In the genomic region with DNA sequence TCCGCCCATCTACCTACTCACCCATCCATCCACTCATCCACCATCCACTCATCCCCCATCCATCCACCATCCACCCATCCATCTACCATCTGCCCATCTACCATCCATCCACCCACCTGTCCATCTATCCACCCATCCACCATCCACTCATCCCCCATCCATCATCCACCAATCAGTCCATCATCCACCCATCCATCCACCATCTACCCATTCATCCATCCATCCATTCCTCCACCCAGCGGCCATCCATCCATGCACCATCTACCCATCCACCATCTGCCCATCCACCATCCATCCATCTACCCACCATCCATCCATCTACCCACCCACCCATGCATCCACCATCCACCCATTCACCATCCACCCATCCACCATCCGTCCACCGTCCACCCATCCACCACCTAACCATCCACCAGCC, we compare ENCODE assay signal across 1 cellular context.
TF ChIP-seq lines count a peak whose summit lies in the region.

No MANE protein-coding gene starts in this region.

TF ChIP-seq in HEK293, 187 proteins besides CTCF, POLR2A, EP300 and RAD21 (continued from another document):
- TF ChIP-seq, protein P1, sequence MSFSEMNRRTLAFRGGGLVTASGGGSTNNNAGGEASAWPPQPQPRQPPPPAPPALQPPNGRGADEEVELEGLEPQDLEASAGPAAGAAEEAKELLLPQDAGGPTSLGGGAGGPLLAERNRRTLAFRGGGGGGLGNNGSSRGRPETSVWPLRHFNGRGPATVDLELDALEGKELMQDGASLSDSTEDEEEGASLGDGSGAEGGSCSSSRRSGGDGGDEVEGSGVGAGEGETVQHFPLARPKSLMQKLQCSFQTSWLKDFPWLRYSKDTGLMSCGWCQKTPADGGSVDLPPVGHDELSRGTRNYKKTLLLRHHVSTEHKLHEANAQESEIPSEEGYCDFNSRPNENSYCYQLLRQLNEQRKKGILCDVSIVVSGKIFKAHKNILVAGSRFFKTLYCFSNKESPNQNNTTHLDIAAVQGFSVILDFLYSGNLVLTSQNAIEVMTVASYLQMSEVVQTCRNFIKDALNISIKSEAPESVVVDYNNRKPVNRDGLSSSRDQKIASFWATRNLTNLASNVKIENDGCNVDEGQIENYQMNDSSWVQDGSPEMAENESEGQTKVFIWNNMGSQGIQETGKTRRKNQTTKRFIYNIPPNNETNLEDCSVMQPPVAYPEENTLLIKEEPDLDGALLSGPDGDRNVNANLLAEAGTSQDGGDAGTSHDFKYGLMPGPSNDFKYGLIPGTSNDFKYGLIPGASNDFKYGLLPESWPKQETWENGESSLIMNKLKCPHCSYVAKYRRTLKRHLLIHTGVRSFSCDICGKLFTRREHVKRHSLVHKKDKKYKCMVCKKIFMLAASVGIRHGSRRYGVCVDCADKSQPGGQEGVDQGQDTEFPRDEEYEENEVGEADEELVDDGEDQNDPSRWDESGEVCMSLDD (tag by site-specific recombination; IDR thresholded peaks at IDR 0.05) = no peak
- TF ChIP-seq EGR2 (tag by site-specific recombination; IDR thresholded peaks at IDR 0.05; ENCODE audit: low read depth) (peak; percentile 94), IKZF3 (tag by site-specific recombination; IDR thresholded peaks at IDR 0.05) (no peak), ZNF571 (tag by site-specific recombination; IDR thresholded peaks at IDR 0.05) (peak; percentile 60; the same call in 1 of the 2 replicates), ZNF311 (tag by site-specific recombination; IDR thresholded peaks at IDR 0.05; ENCODE audit: borderline replicate concordance) (no peak; the same call in none of the 2 replicates), ZNF239 (tag by site-specific recombination; IDR thresholded peaks at IDR 0.05) (peak; percentile 40; the same call in 1 of the 2 replicates), ZNF548 (tag by site-specific recombination; IDR thresholded peaks at IDR 0.05) (no peak), ZNF621 (tag by site-specific recombination; IDR thresholded peaks at IDR 0.05) (peak; percentile 66; the same call in 1 of the 2 replicates), ZNF530 (tag by site-specific recombination; IDR thresholded peaks at IDR 0.05; ENCODE audit: low read depth) (no peak; the same call in 1 of the 2 replicates), ZNF623 (tag by site-specific recombination; IDR thresholded peaks at IDR 0.05) (no peak), ZBTB7A (tag by site-specific recombination; IDR thresholded peaks at IDR 0.05; ENCODE audit: low read depth) (peak; percentile 19; the same call in 1 of the 2 replicates), ZNF510 (tag by site-specific recombination; IDR thresholded peaks at IDR 0.05; ENCODE audit: insufficient replicate concordance) (no peak), ZNF184 (tag by site-specific recombination; IDR thresholded peaks at IDR 0.05) (no peak), WT1 (tag by site-specific recombination; IDR thresholded peaks at IDR 0.05) (no peak), ZNF544 (tag by site-specific recombination; IDR thresholded peaks at IDR 0.05) (no peak), ZNF214 (tag by site-specific recombination; IDR thresholded peaks at IDR 0.05; ENCODE audit: borderline replicate concordance) (no peak), SP2 (tag by site-specific recombination; IDR thresholded peaks at IDR 0.05) (0 out of 2 replicates have a peak, but pooled peaks have one; percentile 14), ZFP41 (tag by site-specific recombination; IDR thresholded peaks at IDR 0.05; ENCODE audit: borderline replicate concordance) (no peak), ZNF555 (tag by site-specific recombination; conservative IDR thresholded peaks at IDR 0.05) (no peak)
- TF ChIP-seq, protein P2, sequence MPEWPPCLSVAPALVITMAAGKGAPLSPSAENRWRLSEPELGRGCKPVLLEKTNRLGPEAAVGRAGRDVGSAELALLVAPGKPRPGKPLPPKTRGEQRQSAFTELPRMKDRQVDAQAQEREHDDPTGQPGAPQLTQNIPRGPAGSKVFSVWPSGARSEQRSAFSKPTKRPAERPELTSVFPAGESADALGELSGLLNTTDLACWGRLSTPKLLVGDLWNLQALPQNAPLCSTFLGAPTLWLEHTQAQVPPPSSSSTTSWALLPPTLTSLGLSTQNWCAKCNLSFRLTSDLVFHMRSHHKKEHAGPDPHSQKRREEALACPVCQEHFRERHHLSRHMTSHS (tag by site-specific recombination; IDR thresholded peaks at IDR 0.05) = 0 out of 2 replicates have a peak, but pooled peaks have one; percentile 25
- TF ChIP-seq, protein P3, sequence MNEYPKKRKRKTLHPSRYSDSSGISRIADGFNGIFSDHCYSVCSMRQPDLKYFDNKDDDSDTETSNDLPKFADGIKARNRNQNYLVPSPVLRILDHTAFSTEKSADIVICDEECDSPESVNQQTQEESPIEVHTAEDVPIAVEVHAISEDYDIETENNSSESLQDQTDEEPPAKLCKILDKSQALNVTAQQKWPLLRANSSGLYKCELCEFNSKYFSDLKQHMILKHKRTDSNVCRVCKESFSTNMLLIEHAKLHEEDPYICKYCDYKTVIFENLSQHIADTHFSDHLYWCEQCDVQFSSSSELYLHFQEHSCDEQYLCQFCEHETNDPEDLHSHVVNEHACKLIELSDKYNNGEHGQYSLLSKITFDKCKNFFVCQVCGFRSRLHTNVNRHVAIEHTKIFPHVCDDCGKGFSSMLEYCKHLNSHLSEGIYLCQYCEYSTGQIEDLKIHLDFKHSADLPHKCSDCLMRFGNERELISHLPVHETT (tag by site-specific recombination; IDR thresholded peaks at IDR 0.05) = no peak
